Comparison of ENCODE assay signal across 1 cellular context in the genomic region with DNA sequence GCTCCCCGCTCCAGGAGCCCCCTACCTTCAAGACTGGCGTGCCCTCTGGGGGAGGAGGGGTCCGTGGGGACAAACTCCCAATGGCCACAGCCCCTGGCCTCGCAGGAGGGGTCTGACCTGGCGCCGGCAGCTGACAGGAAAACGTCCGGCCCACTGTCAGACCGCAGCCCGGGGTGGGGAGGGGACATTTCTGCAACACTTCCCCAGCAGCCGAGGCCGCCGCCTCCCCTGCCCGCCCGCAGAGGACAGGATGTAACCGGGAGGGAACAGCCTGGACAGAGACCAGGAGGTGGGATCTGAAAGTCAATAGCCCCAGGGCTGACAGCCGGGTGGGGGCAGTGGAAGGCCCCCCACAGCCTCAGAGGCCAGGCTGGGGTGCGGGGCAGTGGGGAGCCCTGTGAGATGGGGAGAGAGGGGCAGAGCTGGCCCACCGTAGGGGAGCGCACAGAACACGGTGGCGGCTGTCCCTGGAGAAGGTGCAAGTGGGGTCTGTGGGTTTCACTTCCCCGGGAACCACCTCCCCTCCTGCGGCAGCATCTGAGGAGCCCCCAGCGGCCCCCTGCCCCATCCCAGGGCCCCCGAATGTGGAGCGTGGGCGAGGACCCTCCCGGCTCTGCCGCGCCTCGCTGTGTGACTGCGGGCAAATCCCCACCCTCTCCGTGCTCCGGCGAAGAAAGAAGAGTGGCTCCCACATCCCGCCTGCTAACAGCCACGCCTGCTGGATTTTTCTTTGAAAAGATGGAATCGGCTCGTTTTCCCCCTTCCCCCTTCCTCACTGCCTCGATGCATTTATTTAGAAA.
TF ChIP-seq lines count a peak whose summit lies in the region.

A gene with protein sequence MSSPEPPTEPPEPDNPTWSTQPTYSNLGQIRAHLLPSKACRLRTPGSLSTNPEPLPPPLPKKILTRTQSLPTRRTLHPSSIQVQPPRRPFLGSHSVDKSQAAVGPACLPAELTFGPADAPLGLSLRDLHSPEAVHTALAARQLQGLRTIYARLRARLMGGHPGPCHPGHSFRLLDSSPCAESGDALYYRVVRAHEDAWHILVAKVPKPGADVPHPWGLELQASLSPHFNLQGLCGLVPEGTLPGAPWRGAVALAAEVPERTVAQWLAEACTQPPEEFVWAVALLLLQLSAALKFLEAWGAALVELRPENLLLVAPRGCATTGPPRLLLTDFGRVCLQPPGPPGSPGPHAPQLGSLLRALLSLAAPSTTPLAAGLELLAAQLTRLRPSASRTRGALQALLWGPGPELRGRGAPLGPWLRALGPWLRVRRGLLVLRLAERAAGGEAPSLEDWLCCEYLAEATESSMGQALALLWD (minus strand): TSS at position 114 of the 800 bp plus-strand sequence. CDS start 1,244 bp downstream, outside the sequence.

TF ChIP-seq in HEK293, 187 proteins besides CTCF, POLR2A, EP300 and RAD21 (continued from another document):
- no peak for TF ChIP-seq ZBTB11 (tag by site-specific recombination; conservative IDR thresholded peaks at IDR 0.05; ENCODE audit: low read depth)
- TF ChIP-seq ZNF510 (tag by site-specific recombination; IDR thresholded peaks at IDR 0.05; ENCODE audit: insufficient replicate concordance), result no peak
- TF ChIP-seq, protein P1, sequence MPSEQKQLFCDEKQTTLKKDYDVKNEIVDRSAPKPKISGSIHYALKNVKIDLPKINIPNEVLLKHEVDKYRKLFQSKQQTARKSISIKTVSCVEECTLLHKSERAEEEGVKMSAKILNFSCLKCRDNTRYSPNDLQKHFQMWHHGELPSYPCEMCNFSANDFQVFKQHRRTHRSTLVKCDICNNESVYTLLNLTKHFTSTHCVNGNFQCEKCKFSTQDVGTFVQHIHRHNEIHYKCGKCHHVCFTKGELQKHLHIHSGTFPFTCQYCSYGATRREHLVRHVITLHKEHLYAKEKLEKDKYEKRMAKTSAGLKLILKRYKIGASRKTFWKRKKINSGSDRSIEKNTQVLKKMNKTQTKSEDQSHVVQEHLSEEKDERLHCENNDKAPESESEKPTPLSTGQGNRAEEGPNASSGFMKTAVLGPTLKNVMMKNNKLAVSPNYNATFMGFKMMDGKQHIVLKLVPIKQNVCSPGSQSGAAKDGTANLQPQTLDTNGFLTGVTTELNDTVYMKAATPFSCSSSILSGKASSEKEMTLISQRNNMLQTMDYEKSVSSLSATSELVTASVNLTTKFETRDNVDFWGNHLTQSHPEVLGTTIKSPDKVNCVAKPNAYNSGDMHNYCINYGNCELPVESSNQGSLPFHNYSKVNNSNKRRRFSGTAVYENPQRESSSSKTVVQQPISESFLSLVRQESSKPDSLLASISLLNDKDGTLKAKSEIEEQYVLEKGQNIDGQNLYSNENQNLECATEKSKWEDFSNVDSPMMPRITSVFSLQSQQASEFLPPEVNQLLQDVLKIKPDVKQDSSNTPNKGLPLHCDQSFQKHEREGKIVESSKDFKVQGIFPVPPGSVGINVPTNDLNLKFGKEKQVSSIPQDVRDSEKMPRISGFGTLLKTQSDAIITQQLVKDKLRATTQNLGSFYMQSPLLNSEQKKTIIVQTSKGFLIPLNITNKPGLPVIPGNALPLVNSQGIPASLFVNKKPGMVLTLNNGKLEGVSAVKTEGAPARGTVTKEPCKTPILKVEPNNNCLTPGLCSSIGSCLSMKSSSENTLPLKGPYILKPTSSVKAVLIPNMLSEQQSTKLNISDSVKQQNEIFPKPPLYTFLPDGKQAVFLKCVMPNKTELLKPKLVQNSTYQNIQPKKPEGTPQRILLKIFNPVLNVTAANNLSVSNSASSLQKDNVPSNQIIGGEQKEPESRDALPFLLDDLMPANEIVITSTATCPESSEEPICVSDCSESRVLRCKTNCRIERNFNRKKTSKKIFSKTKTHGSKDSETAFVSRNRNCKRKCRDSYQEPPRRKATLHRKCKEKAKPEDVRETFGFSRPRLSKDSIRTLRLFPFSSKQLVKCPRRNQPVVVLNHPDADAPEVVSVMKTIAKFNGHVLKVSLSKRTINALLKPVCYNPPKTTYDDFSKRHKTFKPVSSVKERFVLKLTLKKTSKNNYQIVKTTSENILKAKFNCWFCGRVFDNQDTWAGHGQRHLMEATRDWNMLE (tag by site-specific recombination; conservative IDR thresholded peaks at IDR 0.05; ENCODE audit: low read depth), result no peak
- no peak for TF ChIP-seq ZNF26 (tag by site-specific recombination; IDR thresholded peaks at IDR 0.05)
- TF ChIP-seq ZNF776 (tag by site-specific recombination; IDR thresholded peaks at IDR 0.05; ENCODE audit: borderline replicate concordance), result no peak
- TF ChIP-seq, protein P2, sequence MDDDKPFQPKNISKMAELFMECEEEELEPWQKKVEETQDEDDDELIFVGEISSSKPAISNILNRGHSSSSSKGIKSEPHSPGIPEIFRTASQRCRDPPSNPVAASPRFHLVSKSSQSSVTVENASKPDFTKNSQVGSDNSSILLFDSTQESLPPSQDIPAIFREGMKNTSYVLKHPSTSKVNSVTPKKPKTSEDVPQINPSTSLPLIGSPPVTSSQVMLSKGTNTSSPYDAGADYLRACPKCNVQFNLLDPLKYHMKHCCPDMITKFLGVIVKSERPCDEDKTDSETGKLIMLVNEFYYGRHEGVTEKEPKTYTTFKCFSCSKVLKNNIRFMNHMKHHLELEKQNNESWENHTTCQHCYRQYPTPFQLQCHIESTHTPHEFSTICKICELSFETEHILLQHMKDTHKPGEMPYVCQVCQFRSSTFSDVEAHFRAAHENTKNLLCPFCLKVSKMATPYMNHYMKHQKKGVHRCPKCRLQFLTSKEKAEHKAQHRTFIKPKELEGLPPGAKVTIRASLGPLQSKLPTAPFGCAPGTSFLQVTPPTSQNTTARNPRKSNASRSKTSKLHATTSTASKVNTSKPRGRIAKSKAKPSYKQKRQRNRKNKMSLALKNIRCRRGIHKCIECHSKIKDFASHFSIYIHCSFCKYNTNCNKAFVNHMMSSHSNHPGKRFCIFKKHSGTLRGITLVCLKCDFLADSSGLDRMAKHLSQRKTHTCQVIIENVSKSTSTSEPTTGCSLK (tag by site-specific recombination; IDR thresholded peaks at IDR 0.05), result no peak
- TF ChIP-seq ZNF785 (tag by site-specific recombination; IDR thresholded peaks at IDR 0.05), result no peak
- no peak for TF ChIP-seq ZNF391 (tag by site-specific recombination; IDR thresholded peaks at IDR 0.05; ENCODE audit: borderline replicate concordance, low read depth)
